Comparison of ENCODE assay signal across 12 cellular contexts in the genomic region with DNA sequence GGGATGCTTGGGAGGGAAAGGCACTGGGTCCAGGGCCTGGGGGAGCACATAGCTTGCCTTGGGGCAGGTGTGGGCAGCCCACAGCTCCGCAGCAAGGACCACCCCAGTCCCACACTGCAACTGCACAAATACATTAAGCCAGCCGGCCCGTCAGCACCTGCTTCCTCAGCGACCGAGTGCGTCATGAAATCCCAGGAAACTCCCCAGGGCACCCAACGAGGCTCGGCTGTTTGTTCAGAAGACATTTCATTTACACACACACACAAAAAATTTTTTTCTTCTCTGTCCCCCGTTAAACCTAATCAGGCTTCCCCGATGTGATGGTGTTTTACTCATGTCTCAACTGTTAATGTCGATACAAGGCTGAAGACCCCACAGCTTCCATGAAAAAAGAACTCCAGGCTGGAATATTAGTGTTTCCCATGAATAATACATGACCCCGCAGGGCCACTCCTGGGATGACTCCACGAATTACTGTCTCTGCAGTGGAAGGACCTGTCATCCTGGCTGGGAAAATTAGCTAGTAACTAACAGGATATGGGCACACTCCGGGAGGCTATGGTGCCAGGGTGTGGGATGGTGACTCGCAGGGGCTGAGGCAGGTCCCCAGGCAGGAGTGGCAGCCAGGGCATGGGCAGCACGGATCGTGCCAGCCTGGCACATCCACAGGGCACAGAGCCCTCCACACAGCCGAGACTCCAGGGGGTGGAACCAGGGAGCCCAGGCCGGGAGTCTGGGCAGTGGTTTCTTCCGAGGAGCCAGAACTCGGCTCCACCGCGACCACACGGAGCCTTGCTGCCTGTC.
A peak's percentile ranks its signal among the peaks of the same experiment; 100 is the strongest.
DNase-seq lines count a peak whose midpoint lies in the region; ATAC-seq and TF ChIP-seq lines count a peak whose summit lies in the region.
"Had no signal": no experiment of that assay in that cellular context is flagged by ENCODE, and none has a peak within 500 bp of the region (broad histone marks: within the 10 kb centered on the region; RNA-seq: fewer than 3 reads in every experiment).

No MANE protein-coding gene starts in this region.

- peaks cover 4% of the 10 kb centered on the region for H3K4me1 ChIP-seq in left ventricle myocardium inferior

- H3K36me3 Mint-ChIP-seq in endothelial cell (ENCODE audit: low read depth, unreplicated experiment) (peaks cover 9% of the 10 kb centered on the region), osteocyte (ENCODE audit: unreplicated experiment) (peaks cover 1% of the 10 kb centered on the region)

- no peak overlapping the region for H3K27ac ChIP-seq in left ventricle myocardium inferior (replicated peaks)

- TF ChIP-seq CTCF in endothelial cell (IDR thresholded peaks at IDR 0.05; ENCODE audit: unreplicated experiment): no peak
- TF ChIP-seq CTCF in osteocyte (IDR thresholded peaks at IDR 0.05): no peak
- TF ChIP-seq CTCF in left ventricle myocardium inferior (IDR thresholded peaks at IDR 0.05; ENCODE audit: borderline replicate concordance): no peak

- no peaks in the 10 kb centered on the region for H3K36me3 ChIP-seq in left ventricle myocardium inferior

- H3K4me1 Mint-ChIP-seq in endothelial cell (ENCODE audit: unreplicated experiment) (peaks cover 3% of the 10 kb centered on the region), osteocyte (ENCODE audit: unreplicated experiment) (peaks cover 50% of the 10 kb centered on the region)

- DNase-seq in GM04504 (ENCODE audit: low read depth) (peak; percentile 5), NCI-H510A (lab: John Stamatoyannopoulos, UW) (peak; percentile 55), endothelial cell (ENCODE audit: low spot score) (no peak), osteocyte (ENCODE audit: extremely low spot score, unreplicated experiment) (no peak), AML-193 (lab: John Stamatoyannopoulos, UW) (no peak), left ventricle myocardium inferior (no peak)
- DNase-seq: activated naive CD4-positive, alpha-beta T cell treated with anti-CD3 and anti-CD28 coated beads for 36 hours; effector memory CD8-positive, alpha-beta T cell; kidney had no signal

- H3K27me3 Mint-ChIP-seq in endothelial cell (ENCODE audit: unreplicated experiment): peaks cover 7% of the 10 kb centered on the region
- H3K27me3 Mint-ChIP-seq in osteocyte (ENCODE audit: unreplicated experiment): no peaks in the 10 kb centered on the region
- H3K27me3 Mint-ChIP-seq: effector memory CD8-positive, alpha-beta T cell; stimulated activated naive CD8-positive, alpha-beta T cell treated with anti-CD3 and anti-CD28 coated beads, Interleukin-15, Interleukin-2, amounts not matched to agents 100 ng/mL and 50 ng/mL, for 24 hours had no signal

- H3K27ac Mint-ChIP-seq in endothelial cell (ENCODE audit: unreplicated experiment) (peak overlapping the region; percentile 20), osteocyte (ENCODE audit: unreplicated experiment) (peak overlapping the region; percentile 7)
- H3K27ac Mint-ChIP-seq: activated naive CD4-positive, alpha-beta T cell treated with anti-CD3 and anti-CD28 coated beads for 36 hours; effector memory CD8-positive, alpha-beta T cell; stimulated activated naive CD8-positive, alpha-beta T cell treated with anti-CD3 and anti-CD28 coated beads, Interleukin-15, Interleukin-2, amounts not matched to agents 100 ng/mL and 50 ng/mL, for 24 hours had no signal

- ATAC-seq in HG03139 (IDR thresholded peaks at IDR 0.05; ENCODE audit: unreplicated experiment) (no peak), HG03571 (IDR thresholded peaks at IDR 0.05; ENCODE audit: unreplicated experiment) (no peak)
- ATAC-seq: effector memory CD8-positive, alpha-beta T cell had no signal

- H3K9me3 Mint-ChIP-seq in endothelial cell (ENCODE audit: unreplicated experiment) (no peaks in the 10 kb centered on the region), osteocyte (ENCODE audit: unreplicated experiment) (no peaks in the 10 kb centered on the region)
- H3K9me3 Mint-ChIP-seq: activated naive CD4-positive, alpha-beta T cell treated with anti-CD3 and anti-CD28 coated beads for 36 hours; effector memory CD8-positive, alpha-beta T cell; stimulated activated naive CD8-positive, alpha-beta T cell treated with anti-CD3 and anti-CD28 coated beads, Interleukin-15, Interleukin-2, amounts not matched to agents 100 ng/mL and 50 ng/mL, for 24 hours had no signal

- intact Hi-C loops in left ventricle myocardium inferior (cut with micrococcal nuclease): no loop called here

- H3K4me3 Mint-ChIP-seq in endothelial cell (ENCODE audit: unreplicated experiment) (no peak overlapping the region), osteocyte (ENCODE audit: unreplicated experiment) (no peak overlapping the region)
- H3K4me3 Mint-ChIP-seq: activated naive CD4-positive, alpha-beta T cell treated with anti-CD3 and anti-CD28 coated beads for 36 hours; effector memory CD8-positive, alpha-beta T cell; stimulated activated naive CD8-positive, alpha-beta T cell treated with anti-CD3 and anti-CD28 coated beads, Interleukin-15, Interleukin-2, amounts not matched to agents 100 ng/mL and 50 ng/mL, for 24 hours had no signal

- no peak overlapping the region for H3K4me3 ChIP-seq in left ventricle myocardium inferior

- no peaks in the 10 kb centered on the region for H3K9me3 ChIP-seq in left ventricle myocardium inferior (replicated peaks)

- no peaks in the 10 kb centered on the region for H3K27me3 ChIP-seq in left ventricle myocardium inferior (ENCODE audit: low read depth)

Comparison
In these comparisons a context has a peak if more than half of its experiments do, and no peak if none do; other contexts are left out.
1. DNase-seq: peak in GM04504 (single experiment) and NCI-H510A (single experiment); none in endothelial cell (single experiment), osteocyte (single experiment), AML-193 (0 of 2) and left ventricle myocardium inferior (single experiment).